ENCODE assay signal across 18 cellular contexts in the genomic region with DNA sequence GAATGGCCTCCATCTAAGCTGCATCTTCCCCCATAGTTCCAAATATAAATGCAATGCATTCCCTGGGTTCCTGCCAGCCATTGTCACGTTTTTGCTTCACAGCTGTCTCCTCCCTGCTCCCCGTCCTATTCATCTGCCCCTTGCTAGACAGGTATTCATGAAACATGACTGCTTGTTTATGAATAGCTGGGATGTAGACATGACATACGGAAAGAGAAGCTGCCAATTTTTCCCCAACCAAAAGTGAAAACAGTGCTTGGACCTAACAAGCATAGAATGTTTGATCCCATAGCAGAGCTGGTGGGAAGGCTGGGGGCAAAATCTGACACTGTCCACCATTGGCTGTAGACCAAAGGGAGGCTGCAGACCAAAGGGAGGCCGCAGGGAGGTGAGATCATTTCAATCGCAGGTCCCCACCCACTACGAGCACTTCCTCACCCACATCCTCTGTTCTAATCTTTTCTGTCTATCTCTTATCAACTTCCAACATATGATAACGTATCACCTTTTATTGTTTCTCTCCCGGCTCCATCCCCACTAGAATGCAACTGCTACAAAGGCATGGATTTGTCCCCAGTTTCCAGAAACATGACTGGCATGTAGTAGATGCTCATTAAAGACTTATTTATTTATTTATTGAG. TPM values are rescaled to one million over a fixed set of nuclear protein-coding genes. Genes with fewer than 3 reads are reported as not detected.
DNase-seq lines count a peak whose midpoint lies in the region; ATAC-seq, FAIRE-seq and TF ChIP-seq lines count a peak whose summit lies in the region.
"Had no signal": no experiment of that assay in that cellular context is flagged by ENCODE, and none has a peak within 500 bp of the region (broad histone marks: within the 10 kb centered on the region; RNA-seq: fewer than 3 reads in every experiment).

No MANE protein-coding gene starts in this region.

- H3K9me1 ChIP-seq in endothelial cell of umbilical vein (replicated peaks; ENCODE audit: control insufficient read depth, extremely low read depth, insufficient read depth, low read length), result no peaks in the 10 kb centered on the region

- H3K4me2 ChIP-seq in HepG2 (ENCODE audit: low read depth, low read length) (peak overlapping the region; percentile 32; the same call in 1 of the 2 replicates), endothelial cell of umbilical vein (ENCODE audit: insufficient read depth, low read length) (no peak overlapping the region)
- H3K4me2 ChIP-seq: GM23338, KMS-11, SK-N-SH had no signal

- no peak overlapping the region for H3K4me3 ChIP-seq in HepG2 (replicated peaks in 1 of 3; ENCODE audit: insufficient read depth in 1 of 3, low read depth in 2 of 3, low read length in 3 of 3)
- no peak overlapping the region for H3K4me3 ChIP-seq in right lobe of liver
- no peak overlapping the region for H3K4me3 ChIP-seq in endothelial cell of umbilical vein (replicated peaks in 1 of 3; ENCODE audit: insufficient read depth in 1 of 3, low read depth in 1 of 3, low read length in 3 of 3)
- H3K4me3 ChIP-seq: GM23338 had no signal

- no peak for TF ChIP-seq CTCF in HepG2 (CRISPR knock-in tag; IDR thresholded peaks at IDR 0.05)
- TF ChIP-seq CTCF in right lobe of liver (IDR thresholded peaks at IDR 0.05), result no peak
- no peak for TF ChIP-seq CTCF in endothelial cell of umbilical vein (IDR thresholded peaks at IDR 0.05; ENCODE audit: extremely low read depth in 1 of 2, insufficient read depth in 1 of 2, low read depth in 1 of 2, low read length in 2 of 2)

- H4K20me1 ChIP-seq in HepG2 (ENCODE audit: insufficient read depth, low read length), result no peaks in the 10 kb centered on the region
- no peaks in the 10 kb centered on the region for H4K20me1 ChIP-seq in endothelial cell of umbilical vein (replicated peaks; ENCODE audit: control insufficient read depth, extremely low read depth, insufficient read depth, low read length)

- BruUV-seq in HepG2 (replicated peaks; lab: Mats Ljungman, UMichigan), result no TSS peak
- BruUV-seq in endothelial cell of umbilical vein (replicated peaks; lab: Mats Ljungman, UMichigan), result no TSS peak

- ATAC-seq in HepG2 (no peak), right lobe of liver (no peak), HG03342 (IDR thresholded peaks at IDR 0.05; ENCODE audit: unreplicated experiment) (no peak)
- ATAC-seq: CD8-positive, alpha-beta T cell; GM23338 had no signal

- H3K27me3 ChIP-seq in HepG2 (ENCODE audit: control insufficient read depth in 1 of 2, insufficient read depth in 2 of 2, low read length in 2 of 2), result no peaks in the 10 kb centered on the region
- no peaks in the 10 kb centered on the region for H3K27me3 ChIP-seq in right lobe of liver
- H3K27me3 ChIP-seq in endothelial cell of umbilical vein (ENCODE audit: control insufficient read depth in 2 of 2, insufficient read depth in 2 of 2, low read length in 2 of 2), result peaks cover 0 to 2% of the 10 kb centered on the region in 2 experiments

- TF ChIP-seq EP300 in HepG2 (IDR thresholded peaks at IDR 0.05; ENCODE audit: low read depth in 2 of 2, low read length in 2 of 2) (no peak), HepG2 (CRISPR knock-in tag; IDR thresholded peaks at IDR 0.05; ENCODE audit: borderline replicate concordance) (no peak)

- H3K27ac ChIP-seq in HepG2 (ENCODE audit: extremely low read length, insufficient read depth, low read length), result no peak overlapping the region
- H3K27ac ChIP-seq in right lobe of liver, result no peak overlapping the region
- no peak overlapping the region for H3K27ac ChIP-seq in endothelial cell of umbilical vein (ENCODE audit: insufficient read depth, low read depth, low read length)
- H3K27ac ChIP-seq: KMS-11 had no signal

- FAIRE-seq in HepG2 (lab: Jason Lieb, UNC) (no peak), endothelial cell of umbilical vein (lab: Jason Lieb, UNC) (peak; percentile 64)

- H3K9ac ChIP-seq in HepG2 (ENCODE audit: insufficient read depth, low read depth, low read length), result no peak overlapping the region
- no peak overlapping the region for H3K9ac ChIP-seq in endothelial cell of umbilical vein (replicated peaks; ENCODE audit: extremely low read depth, insufficient read depth, low read length)
- H3K9ac ChIP-seq: KMS-11, SK-N-SH had no signal

- H3K4me1 ChIP-seq in HepG2 (ENCODE audit: insufficient read depth, low read length), result peaks cover 6% of the 10 kb centered on the region
- H3K4me1 ChIP-seq in right lobe of liver, result peaks cover 0 to 8% (median 2%) of the 10 kb centered on the region in 4 donors
- H3K4me1 ChIP-seq in endothelial cell of umbilical vein (ENCODE audit: control insufficient read depth, extremely low read depth, insufficient read depth, low read length), result no peaks in the 10 kb centered on the region

- dilution Hi-C loops in endothelial cell of umbilical vein (cut with MboI; ENCODE audit: extremely low pct_ligation_motif_present, low sequenced_read_pairs), result no loop called here

- H2AFZ ChIP-seq in HepG2 (ENCODE audit: low read length), result no peak overlapping the region
- H2AFZ ChIP-seq in endothelial cell of umbilical vein (ENCODE audit: low read depth, low read length), result no peak overlapping the region
- H2AFZ ChIP-seq: GM23338 had no signal

- TF ChIP-seq POLR2A in HepG2 (IDR thresholded peaks at IDR 0.05; ENCODE audit: insufficient read depth in 1 of 2, low read depth in 2 of 2, low read length in 2 of 2), result no peak
- TF ChIP-seq POLR2A in right lobe of liver (IDR thresholded peaks at IDR 0.05), result no peak
- no peak for TF ChIP-seq POLR2A in endothelial cell of umbilical vein (IDR thresholded peaks at IDR 0.05; ENCODE audit: low read depth, low read length)

- DNase-seq in HepG2 (ENCODE audit: low spot score), result no peak
- DNase-seq in right lobe of liver, result no peak
- DNase-seq in endothelial cell of umbilical vein (ENCODE audit: low read depth, low spot score), result no peak
- DNase-seq in myocyte (ENCODE audit: low read depth), result peak; percentile 68
- DNase-seq in NCI-H82 (lab: John Stamatoyannopoulos, UW), result no peak
- DNase-seq in stimulated activated naive CD4-positive, alpha-beta T cell treated with Interleukin-2 at 50 U/mL for 16 hours (lab: John Stamatoyannopoulos, UW), result no peak
- DNase-seq in NCI-H2196 treated with DMSO at 0.1 percent for 48 hours (lab: John Stamatoyannopoulos, UW; ENCODE audit: unreplicated experiment), result no peak
- DNase-seq: CD8-positive, alpha-beta T cell; DMS79 treated with DMSO at 0.1 percent for 48 hours; NCI-H1048; NCI-H1436 treated with DMSO at 0.1 percent for 48 hours; NCI-H2081 treated with DMSO at 0.1 percent for 48 hours; NCI-H510A treated with DMSO at 0.1 percent for 48 hours had no signal

- intact Hi-C loops in HepG2 (cut with micrococcal nuclease; ENCODE audit: unreplicated experiment) (no loop called here), right lobe of liver (cut with DNase I) (loop anchor here in 1 of 2 donors (10.0 kb wide), 1 partner anchor 165 kb away; no protein-coding TSS in a partner anchor), endothelial cell of umbilical vein (cut with micrococcal nuclease) (no loop called here)

- H3K36me3 ChIP-seq in HepG2 (replicated peaks in 1 of 2; ENCODE audit: control insufficient read depth in 1 of 2, insufficient read depth in 2 of 2, low read length in 2 of 2) (no peaks in the 10 kb centered on the region), right lobe of liver (no peaks in the 10 kb centered on the region), endothelial cell of umbilical vein (ENCODE audit: control insufficient read depth in 2 of 2, extremely low read depth in 1 of 2, insufficient read depth in 2 of 2, low read length in 2 of 2) (no peaks in the 10 kb centered on the region)

- no peaks in the 10 kb centered on the region for H3K9me3 ChIP-seq in HepG2 (ENCODE audit: low read length)
- no peaks in the 10 kb centered on the region for H3K9me3 ChIP-seq in right lobe of liver
- no peaks in the 10 kb centered on the region for H3K9me3 ChIP-seq in endothelial cell of umbilical vein (replicated peaks; ENCODE audit: control insufficient read depth, insufficient read depth, low read length)
- H3K9me3 ChIP-seq: SK-N-SH had no signal

- in situ Hi-C loops in HepG2 (cut with HindIII; ENCODE audit: extremely low pct_ligation_motif_present, low pct_unique_long_range_greater_than_20kb), result loop anchor here (5.0 kb wide), 1 partner anchor 178 kb away; no protein-coding TSS in a partner anchor

- POLR2A ChIA-PET in HepG2 (lab: Yijun Ruan, JAX), result no interaction called here
- POLR2A ChIA-PET in endothelial cell of umbilical vein (lab: Charles Lee), result no interaction called here

- WGBS in HepG2 (ENCODE audit: low lambda C conversion rate), result 47% methylated on average over 7 of the region's 8 CpGs
- WGBS in right lobe of liver (ENCODE audit: insufficient coverage, low coverage, low lambda C conversion rate, missing lambda C conversion rate), result 48% methylated on average over 8 of the region's 8 CpGs

- CTCF ChIA-PET in HepG2 (lab: Yijun Ruan, JAX; ENCODE audit: low intra/inter-chr PET ratio, low total read pairs) (no interaction called here), endothelial cell of umbilical vein (lab: Charles Lee) (interaction anchor here (0.9 to 1.0 kb wide), 2 partner anchors 8 to 10 kb away, joined by 3 read pairs; no protein-coding TSS in a partner anchor)

- H3K79me2 ChIP-seq in HepG2 (ENCODE audit: insufficient read depth, low read length), result no peaks in the 10 kb centered on the region
- H3K79me2 ChIP-seq in endothelial cell of umbilical vein (ENCODE audit: control insufficient read depth, insufficient read depth, low read length), result no peaks in the 10 kb centered on the region

- TF ChIP-seq RAD21 in HepG2 (CRISPR knock-in tag; IDR thresholded peaks at IDR 0.05), result no peak

RNA-seq across cellular contexts. Expression of a gene that starts 8.5 kb away (rescaled TPM):
- total RNA-seq in HepG2 (2016; rRNA removed; fragmentation: Illumina TruSeq; extraction: Trizol) (24.3 and 31.7 TPM in 2 replicates), right lobe of liver (10 to 100 TPM; 17.6 to 27.7 (median 21.3) TPM), endothelial cell of umbilical vein (0.22 TPM in 1 of 2 replicates, not detected in the other), myocyte (12.0 and 14.4 TPM in 2 replicates)
- total RNA-seq in HepG2 (2016; cell fraction: cytosol; rRNA removed; fragmentation: Illumina TruSeq; extraction: Trizol; ENCODE audit: low read depth), result 6.7 and 8.4 TPM in 2 replicates
- 22.5 and 30.3 TPM in 2 replicates for total RNA-seq in HepG2 (2016; cell fraction: insoluble cytoplasmic fraction; rRNA removed; fragmentation: Illumina TruSeq; extraction: Trizol)
- total RNA-seq in HepG2 (2016; cell fraction: membrane; rRNA removed; fragmentation: Illumina TruSeq; extraction: Trizol), result 22.4 and 23.0 TPM in 2 replicates
- total RNA-seq in HepG2 (2016; cell fraction: nucleus; rRNA removed; fragmentation: Illumina TruSeq; extraction: Trizol), result 16.0 and 17.3 TPM in 2 replicates
- polyA plus RNA-seq in HepG2 (2011; rRNA removed) (19.8 and 20.0 TPM in 2 replicates), endothelial cell of umbilical vein (0.05 and 0.12 TPM in 2 replicates)
- 16.9 and 19.2 TPM in 2 replicates for polyA plus RNA-seq in HepG2 (2011; cell fraction: cytosol; rRNA removed)
- 14.1 and 16.8 TPM in 2 replicates for polyA plus RNA-seq in HepG2 (2011; cell fraction: nucleus; rRNA removed)
- 11.2 and 14.3 TPM in 2 replicates for polyA plus RNA-seq in HepG2 (2012)
- polyA plus RNA-seq in HepG2 (2016; cell fraction: cytosol; fragmentation: Illumina TruSeq; extraction: Trizol; ENCODE audit: low read depth), result 6.2 and 7.5 TPM in 2 replicates
- polyA plus RNA-seq in HepG2 (2016; cell fraction: insoluble cytoplasmic fraction; fragmentation: Illumina TruSeq; extraction: Trizol; ENCODE audit: low read depth), result 37.0 and 37.2 TPM in 2 replicates
- 16.2 and 16.5 TPM in 2 replicates for polyA plus RNA-seq in HepG2 (2016; cell fraction: membrane; fragmentation: Illumina TruSeq; extraction: Trizol; ENCODE audit: low read depth)
- polyA plus RNA-seq in HepG2 (2016; cell fraction: nucleus; fragmentation: Illumina TruSeq; extraction: Trizol; ENCODE audit: insufficient read depth, low read depth), result 34.6 and 35.1 TPM in 2 replicates
- polyA minus RNA-seq in HepG2 (2011; rRNA and poly(A)+ RNA removed; ENCODE audit: low replicate concordance), result 64.2 TPM in 1 of 2 replicates, not detected in the other
- polyA minus RNA-seq in HepG2 (2011; cell fraction: cytosol; rRNA and poly(A)+ RNA removed), result 19.9 and 20.0 TPM in 2 replicates
- polyA minus RNA-seq in HepG2 (2011; cell fraction: nucleus; rRNA and poly(A)+ RNA removed), result 8.0 and 12.1 TPM in 2 replicates
- polyA plus RNA-seq in endothelial cell of umbilical vein (2011; cell fraction: cytosol; rRNA removed), result 0.09 and 0.11 TPM in 2 replicates
- polyA plus RNA-seq in endothelial cell of umbilical vein (2011; cell fraction: nucleus; rRNA removed), result 0.11 and 0.18 TPM in 2 replicates
- 0.05 and 0.20 TPM in 2 replicates for polyA plus RNA-seq in endothelial cell of umbilical vein (2012)
- 0.06 TPM in 1 of 2 replicates, not detected in the other for polyA minus RNA-seq in endothelial cell of umbilical vein
- not detected for polyA minus RNA-seq in endothelial cell of umbilical vein (2011; cell fraction: cytosol; rRNA and poly(A)+ RNA removed)
- polyA minus RNA-seq in endothelial cell of umbilical vein (2011; cell fraction: nucleus; rRNA and poly(A)+ RNA removed), result not detected in 2 replicates
- 16.3 TPM for polyA plus RNA-seq in myocyte (2012)
- total RNA-seq: CD8-positive, alpha-beta T cell; MCF 10A had no signal
